Comparison of ENCODE assay signal across 8 cellular contexts in genomic region chr12:46269429-46270241, GRCh38. TPM values are rescaled to one million over a fixed set of nuclear protein-coding genes. Genes with fewer than 3 reads are reported as not detected.
DNase-seq lines count a peak whose midpoint lies in the region; ATAC-seq and TF ChIP-seq lines count a peak whose summit lies in the region.

No MANE protein-coding gene starts in this region.

- peak; percentile 14 for ATAC-seq in GM21717 (IDR thresholded peaks at IDR 0.05; ENCODE audit: unreplicated experiment)
- peak; percentile 27 for ATAC-seq in activated CD8-positive, alpha-beta T cell treated with anti-CD3 and anti-CD28 coated beads, Interleukin-2, amount 10 ng/mL, durations not matched to agents 7 days and 5 days

- H3K27me3 ChIP-seq in DOHH2 (ENCODE audit: control insufficient read depth, low read length) (no peaks in the 10 kb centered on the region), MM.1S (replicated peaks; ENCODE audit: insufficient read depth, low read length) (no peaks in the 10 kb centered on the region), neural progenitor cell (no peaks in the 10 kb centered on the region), testis (no peaks in the 10 kb centered on the region)

- H3K4me1 ChIP-seq in DOHH2 (ENCODE audit: control insufficient read depth, low read length), result peaks cover 40% of the 10 kb centered on the region
- peaks cover 22% of the 10 kb centered on the region for H3K4me1 ChIP-seq in MM.1S (ENCODE audit: low read length)
- H3K4me1 ChIP-seq in neural progenitor cell, result peaks cover 44% of the 10 kb centered on the region
- H3K4me1 ChIP-seq in testis, result no peaks in the 10 kb centered on the region

- H3K27ac ChIP-seq in DOHH2 (ENCODE audit: low read depth, low read length) (peak overlapping the region; percentile 94), MM.1S (ENCODE audit: low read length) (peak overlapping the region; percentile 75; the same call in 1 of the 2 replicates), epithelial cell of prostate (peak overlapping the region; percentile 97), neural progenitor cell (peak overlapping the region; percentile 84), testis (no peak overlapping the region)

- H3K9me3 Mint-ChIP-seq in activated CD8-positive, alpha-beta T cell treated with anti-CD3 and anti-CD28 coated beads, Interleukin-2, amount 10 ng/mL, durations not matched to agents 7 days and 5 days (ENCODE audit: insufficient read depth), result no peaks in the 10 kb centered on the region
- no peaks in the 10 kb centered on the region for H3K9me3 Mint-ChIP-seq in neural progenitor cell

- peaks cover 27% of the 10 kb centered on the region for H3K4me1 Mint-ChIP-seq in activated CD8-positive, alpha-beta T cell treated with anti-CD3 and anti-CD28 coated beads, Interleukin-2, amount 10 ng/mL, durations not matched to agents 7 days and 5 days (ENCODE audit: low read depth)
- H3K4me1 Mint-ChIP-seq in neural progenitor cell, result peaks cover 3% of the 10 kb centered on the region

- no peaks in the 10 kb centered on the region for H3K27me3 Mint-ChIP-seq in activated CD8-positive, alpha-beta T cell treated with anti-CD3 and anti-CD28 coated beads, Interleukin-2, amount 10 ng/mL, durations not matched to agents 7 days and 5 days (ENCODE audit: low read depth)
- peaks cover 11% of the 10 kb centered on the region for H3K27me3 Mint-ChIP-seq in neural progenitor cell (ENCODE audit: insufficient read depth, low read depth)

- peaks cover 31% of the 10 kb centered on the region for H3K36me3 Mint-ChIP-seq in activated CD8-positive, alpha-beta T cell treated with anti-CD3 and anti-CD28 coated beads, Interleukin-2, amount 10 ng/mL, durations not matched to agents 7 days and 5 days (ENCODE audit: low read depth)
- H3K36me3 Mint-ChIP-seq in neural progenitor cell, result no peaks in the 10 kb centered on the region

- POLR2A ChIA-PET in activated CD8-positive, alpha-beta T cell treated with anti-CD3 and anti-CD28 coated beads, Interleukin-2, amount 10 ng/mL, durations not matched to agents 7 days and 5 days (lab: Charles Lee), result interaction anchor here (0.6 to 4.8 kb wide), 44 partner anchors 9 to 1436 kb away, joined by 3 to 345 read pairs (median 6); partner anchors contain the start of genes ARID2, RPAP3 and SCAF11

- peaks cover 22% of the 10 kb centered on the region for H4K20me1 ChIP-seq in DOHH2 (ENCODE audit: control insufficient read depth, insufficient read depth, low read depth, low read length)
- H4K20me1 ChIP-seq in MM.1S (ENCODE audit: insufficient read depth, low read length), result 0 out of 2 replicates have a peak, but pooled peaks cover 6% of the 10 kb centered on the region
- peaks cover 21% of the 10 kb centered on the region for H4K20me1 ChIP-seq in neural progenitor cell (ENCODE audit: low read depth)

- peak overlapping the region; percentile 96 for H3K4me3 ChIP-seq in DOHH2 (ENCODE audit: low read length)
- H3K4me3 ChIP-seq in MM.1S (ENCODE audit: low read length), result peak overlapping the region; percentile 96
- peak overlapping the region; percentile 91 for H3K4me3 ChIP-seq in neural progenitor cell
- H3K4me3 ChIP-seq in testis, result peak overlapping the region; percentile 41 to 68

- peaks cover 79% of the 10 kb centered on the region for H3K79me2 ChIP-seq in DOHH2 (ENCODE audit: control insufficient read depth, low read length)
- H3K79me2 ChIP-seq in MM.1S (ENCODE audit: low read length), result peaks cover 40% of the 10 kb centered on the region
- H3K79me2 ChIP-seq in neural progenitor cell (ENCODE audit: low read depth), result peaks cover 78% of the 10 kb centered on the region

- TF ChIP-seq POLR2A in testis (IDR thresholded peaks at IDR 0.05), result no peak

- H3K9me3 ChIP-seq in DOHH2 (ENCODE audit: control insufficient read depth, insufficient read depth, low read length) (no peaks in the 10 kb centered on the region), MM.1S (replicated peaks; ENCODE audit: insufficient read depth, low read length) (no peaks in the 10 kb centered on the region), neural progenitor cell (ENCODE audit: low read depth) (no peaks in the 10 kb centered on the region), testis (no peaks in the 10 kb centered on the region)

- DNase-seq in MM.1S (no peak), epithelial cell of prostate (ENCODE audit: low read depth, low spot score) (no peak), neural progenitor cell (ENCODE audit: low spot score) (peak; percentile 56), testis (peak; percentile 30), GF-D8 (lab: John Stamatoyannopoulos, UW) (no peak)
- DNase-seq in activated CD8-positive, alpha-beta T cell treated with anti-CD3 and anti-CD28 coated beads, Interleukin-2, amount 10 ng/mL, durations not matched to agents 7 days and 5 days, result peak; percentile 82

- no peak overlapping the region for H3K4me3 Mint-ChIP-seq in activated CD8-positive, alpha-beta T cell treated with anti-CD3 and anti-CD28 coated beads, Interleukin-2, amount 10 ng/mL, durations not matched to agents 7 days and 5 days
- no peak overlapping the region for H3K4me3 Mint-ChIP-seq in neural progenitor cell

- peak overlapping the region; percentile 91 for H3K4me2 ChIP-seq in DOHH2 (ENCODE audit: low read length)
- H3K4me2 ChIP-seq in MM.1S (ENCODE audit: low read depth, low read length), result peak overlapping the region; percentile 93
- peak overlapping the region; percentile 99 for H3K4me2 ChIP-seq in neural progenitor cell

- H3K9me2 ChIP-seq in DOHH2 (replicated peaks; ENCODE audit: control insufficient read depth, low read length), result no peaks in the 10 kb centered on the region
- no peaks in the 10 kb centered on the region for H3K9me2 ChIP-seq in MM.1S (replicated peaks; ENCODE audit: insufficient read depth, low read length)

- H3K27ac Mint-ChIP-seq in activated CD8-positive, alpha-beta T cell treated with anti-CD3 and anti-CD28 coated beads, Interleukin-2, amount 10 ng/mL, durations not matched to agents 7 days and 5 days, result no peak overlapping the region
- no peak overlapping the region for H3K27ac Mint-ChIP-seq in neural progenitor cell

- CTCF ChIA-PET in activated CD8-positive, alpha-beta T cell treated with anti-CD3 and anti-CD28 coated beads, Interleukin-2, amount 10 ng/mL, durations not matched to agents 7 days and 5 days (lab: Charles Lee), result interaction anchor here (0.7 to 4.2 kb wide), 12 partner anchors 21 to 714 kb away, joined by 3 to 31 read pairs (median 4); no protein-coding TSS in a partner anchor

- H3F3A ChIP-seq in DOHH2 (ENCODE audit: control insufficient read depth, insufficient read depth), result peaks cover 9% of the 10 kb centered on the region; the same call in 1 of the 2 replicates
- peaks cover 10% of the 10 kb centered on the region; the same call in 1 of the 2 replicates for H3F3A ChIP-seq in MM.1S (ENCODE audit: insufficient read depth, low read length)
- H3F3A ChIP-seq in neural progenitor cell (ENCODE audit: low read depth), result peaks cover 29% of the 10 kb centered on the region

- H2AFZ ChIP-seq in MM.1S (ENCODE audit: low read length), result peak overlapping the region; percentile 86
- H2AFZ ChIP-seq in neural progenitor cell (replicated peaks), result peak overlapping the region; percentile 61

- no peak for TF ChIP-seq CTCF in DOHH2 (IDR thresholded peaks at IDR 0.05; ENCODE audit: low read depth, low read length, poor library complexity, severe bottlenecking)
- no peak for TF ChIP-seq CTCF in MM.1S (IDR thresholded peaks at IDR 0.05; ENCODE audit: low read length)
- TF ChIP-seq CTCF in neural progenitor cell (IDR thresholded peaks at IDR 0.05), result no peak
- TF ChIP-seq CTCF in testis (IDR thresholded peaks at IDR 0.05), result no peak

- whole genome bisulfite sequencing in testis, 2 donors, result 17 to 20% methylated on average over 36 to 42 of the region's 42 CpGs

- intact Hi-C loops in testis (cut with DNase I; ENCODE audit: low total_unique reads), result no loop called here

- peak overlapping the region; percentile 96 for H3K9ac ChIP-seq in MM.1S (ENCODE audit: low read length)
- peak overlapping the region; percentile 43 for H3K9ac ChIP-seq in neural progenitor cell

- H3K36me3 ChIP-seq in DOHH2 (ENCODE audit: control insufficient read depth, low read length) (peaks cover 49% of the 10 kb centered on the region), MM.1S (replicated peaks; ENCODE audit: insufficient read depth, low read length) (no peaks in the 10 kb centered on the region), neural progenitor cell (no peaks in the 10 kb centered on the region), testis (ENCODE audit: low read depth, missing control alignments) (no peaks in the 10 kb centered on the region)

RNA-seq across cellular contexts. Expression of gene SLC38A1, which starts 0.8 kb away (rescaled TPM):
- total RNA-seq in activated CD8-positive, alpha-beta T cell treated with anti-CD3 and anti-CD28 coated beads, Interleukin-2, amount 10 ng/mL, durations not matched to agents 7 days and 5 days, result 100 to 1,000 TPM; 162 to 168 TPM
- total RNA-seq in neural progenitor cell (ENCODE audit: low replicate concordance), result 103 and 142 TPM in 2 replicates
- total RNA-seq in testis, result 1 to 10 TPM; 1.6 to 8.7 TPM
- 4.0 TPM for polyA plus RNA-seq in testis (ENCODE audit: insufficient read depth, low read depth, low replicate concordance)

Comparison
In these comparisons a context has a peak if more than half of its experiments do, and no peak if none do; other contexts are left out.
1. H3K27ac ChIP-seq: peak in DOHH2 (single experiment), MM.1S (single experiment), epithelial cell of prostate (single experiment) and neural progenitor cell (single experiment); none in testis (0 of 2).
2. DNase-seq: peak in activated CD8-positive, alpha-beta T cell treated with anti-CD3 and anti-CD28 coated beads, Interleukin-2, amount 10 ng/mL, durations not matched to agents 7 days and 5 days (single experiment), neural progenitor cell (single experiment) and testis (single experiment); none in MM.1S (single experiment), epithelial cell of prostate (single experiment) and GF-D8 (single experiment).
3. RNA of gene SLC38A1, which starts 0.8 kb away (total RNA-seq): 162 to 168 TPM in activated CD8-positive, alpha-beta T cell treated with anti-CD3 and anti-CD28 coated beads, Interleukin-2, amount 10 ng/mL, durations not matched to agents 7 days and 5 days and 103 to 142 TPM in neural progenitor cell; 1.6 to 8.7 TPM in testis; every median in the first group is over 10 times any median in the second.
4. Peak in every context shown above with its lines, with median percentiles within 50 percentile points of each other: H3K4me2 ChIP-seq and H3K4me3 ChIP-seq.